Comparison of ENCODE assay signal across 13 cellular contexts in genomic region chr4:84878090-84878489, GRCh38.
DNase-seq lines count a peak whose midpoint lies in the region; ATAC-seq and TF ChIP-seq lines count a peak whose summit lies in the region.
"Had no signal": no experiment of that assay in that cellular context is flagged by ENCODE, and none has a peak within 500 bp of the region (broad histone marks: within the 10 kb centered on the region; RNA-seq: fewer than 3 reads in every experiment).

No MANE protein-coding gene starts in this region.

- H2AFZ ChIP-seq in IMR-90 (replicated peaks; ENCODE audit: low read length, poor library complexity) = no peak overlapping the region

- no peak overlapping the region for H3K4ac ChIP-seq in IMR-90 (ENCODE audit: low read depth, low read length)

- no peak overlapping the region for H3K23ac ChIP-seq in IMR-90 (ENCODE audit: low read depth, low read length)

- H2AK9ac ChIP-seq in IMR-90 (replicated peaks; ENCODE audit: low read depth, low read length, poor library complexity) = no peak overlapping the region

- intact Hi-C loops in IMR-90 (cut with micrococcal nuclease) = loop anchor here (5.0 kb wide), 1 partner anchor 46 kb away; no protein-coding TSS in a partner anchor
- intact Hi-C loops in left ventricle myocardium inferior (cut with micrococcal nuclease) = no loop called here

- H3K4me2 ChIP-seq in IMR-90 (ENCODE audit: low read depth, low read length) = no peak overlapping the region

- peaks cover 2% of the 10 kb centered on the region for H3K36me3 ChIP-seq in IMR-90 (ENCODE audit: control insufficient read depth, insufficient read depth, low read length)
- peaks cover 10% of the 10 kb centered on the region for H3K36me3 ChIP-seq in left ventricle myocardium inferior

- no peak overlapping the region for H3K18ac ChIP-seq in IMR-90 (ENCODE audit: low read depth, low read length)

- no peak overlapping the region for H3K56ac ChIP-seq in IMR-90 (ENCODE audit: extremely low read depth, insufficient read depth, low read length)

- H2AK5ac ChIP-seq in IMR-90 (ENCODE audit: low read depth, low read length) = no peak overlapping the region

- H2BK20ac ChIP-seq in IMR-90 (ENCODE audit: low read depth, low read length) = no peak overlapping the region

- peaks cover 18 to 49% of the 10 kb centered on the region in 2 experiments for H3K79me1 ChIP-seq in IMR-90 (ENCODE audit: low read depth in 1 of 2, low read length in 2 of 2)

- no TSS peak for BruUV-seq in IMR-90 (replicated peaks; lab: Mats Ljungman, UMichigan)

- H2BK15ac ChIP-seq in IMR-90 (ENCODE audit: low read depth, low read length) = no peak overlapping the region

- H3K27me3 ChIP-seq in IMR-90 (ENCODE audit: control insufficient read depth, insufficient read depth, low read length) (no peaks in the 10 kb centered on the region), left ventricle myocardium inferior (ENCODE audit: low read depth) (no peaks in the 10 kb centered on the region)

- no peak overlapping the region for H4K8ac ChIP-seq in IMR-90 (ENCODE audit: low read depth in 2 of 2, low read length in 2 of 2)

- TF ChIP-seq CTCF in IMR-90 (conservative IDR thresholded peaks at IDR 0.05; ENCODE audit: low read depth, low read length) (no peak), choroid plexus epithelial cell (conservative IDR thresholded peaks at IDR 0.05; ENCODE audit: low read depth, low read length) (no peak), left ventricle myocardium inferior (IDR thresholded peaks at IDR 0.05; ENCODE audit: borderline replicate concordance) (no peak)

- dilution Hi-C loops in IMR-90 (cut with HindIII; ENCODE audit: low sequenced_read_pairs, unreplicated experiment) = no loop called here

- H3K9me1 ChIP-seq in IMR-90 (ENCODE audit: insufficient read depth, low read length) = peaks cover 13% of the 10 kb centered on the region; the same call in 1 of the 2 replicates

- no peak overlapping the region for H2BK120ac ChIP-seq in IMR-90 (ENCODE audit: low read depth, low read length)

- TF ChIP-seq RAD21 in IMR-90 (IDR thresholded peaks at IDR 0.05; ENCODE audit: low read length) = no peak

- H3K9ac ChIP-seq in IMR-90 (ENCODE audit: low read depth, low read length) = no peak overlapping the region

- H3K27ac ChIP-seq in IMR-90 (ENCODE audit: insufficient read depth, low read length) (no peak overlapping the region), left ventricle myocardium inferior (replicated peaks) (no peak overlapping the region)
- H3K27ac ChIP-seq: HL-60 had no signal

- no CpG with 5 or more reads among the region's 1 CpG for WGBS in IMR-90 (ENCODE audit: extremely low coverage in 2 of 2, insufficient read length in 1 of 2), 2 experiments

- ATAC-seq in IMR-90 (ENCODE audit: low read depth) (peak; percentile 83), HG02870 (IDR thresholded peaks at IDR 0.05; ENCODE audit: unreplicated experiment) (no peak), esophagus mucosa (no peak)
- ATAC-seq: Panc1 had no signal

- peak overlapping the region; percentile 62 for H2BK5ac ChIP-seq in IMR-90 (ENCODE audit: low read depth, low read length, poor library complexity, severe bottlenecking)

- H4K20me1 ChIP-seq in IMR-90 (ENCODE audit: insufficient read depth, low read length) = no peaks in the 10 kb centered on the region

- POLR2A ChIA-PET in IMR-90 (lab: Charles Lee; ENCODE audit: unreplicated experiment) = no interaction called here

- CTCF ChIA-PET in IMR-90 (lab: Yijun Ruan, JAX) = interaction anchor here (1.1 kb wide), 1 partner anchor 41 kb away, joined by 3 read pairs; no protein-coding TSS in a partner anchor

- no peak overlapping the region for H3K14ac ChIP-seq in IMR-90 (replicated peaks; ENCODE audit: low read depth, low read length)

- H3K4me1 ChIP-seq in IMR-90 (ENCODE audit: control insufficient read depth, insufficient read depth, low read length) (peaks cover 4% of the 10 kb centered on the region; the same call in 1 of the 2 replicates), left ventricle myocardium inferior (no peaks in the 10 kb centered on the region)

- peak; percentile 85 for DNase-seq in AG08395 (ENCODE audit: low spot score)
- peak; percentile 89 for DNase-seq in IMR-90
- DNase-seq in choroid plexus epithelial cell (ENCODE audit: low read depth) = peak; percentile 87
- DNase-seq in kidney tubule cell (ENCODE audit: low spot score) = peak; percentile 82
- DNase-seq in HPDE6-E6E7 (ENCODE audit: extremely low spot score) = no peak
- DNase-seq in left ventricle myocardium inferior = no peak
- DNase-seq: activated naive CD8-positive, alpha-beta T cell treated with anti-CD3 and anti-CD28 coated beads for 36 hours; immature natural killer cell; NCI-H345 had no signal

- H3K9me3 ChIP-seq in IMR-90 (ENCODE audit: control insufficient read depth, insufficient read depth, low read length) = no peaks in the 10 kb centered on the region
- no peaks in the 10 kb centered on the region for H3K9me3 ChIP-seq in left ventricle myocardium inferior (replicated peaks)

- in situ Hi-C loops in IMR-90 (cut with MboI; ENCODE audit: low sequenced_read_pairs) = no loop called here

- no peak overlapping the region for H4K5ac ChIP-seq in IMR-90 (ENCODE audit: low read depth, low read length)

- TF ChIP-seq POLR2A in IMR-90 (IDR thresholded peaks at IDR 0.05; ENCODE audit: low read depth, low read length) = no peak

- no peak overlapping the region for H4K91ac ChIP-seq in IMR-90 (ENCODE audit: insufficient read depth, low read depth, low read length)

- no peak overlapping the region for H3K4me3 ChIP-seq in IMR-90 (ENCODE audit: insufficient read depth, low read depth, low read length)
- H3K4me3 ChIP-seq in choroid plexus epithelial cell (ENCODE audit: low read depth, low read length) = no peak overlapping the region
- H3K4me3 ChIP-seq in left ventricle myocardium inferior = no peak overlapping the region

TF ChIP-seq in IMR-90, 13 proteins besides CTCF, POLR2A, EP300 and RAD21:
- TF ChIP-seq CEBPB (IDR thresholded peaks at IDR 0.05; ENCODE audit: low read depth, low read length) = 0 out of 2 replicates have a peak, but pooled peaks have one; percentile 3
- no peak for TF ChIP-seq CHD1 (IDR thresholded peaks at IDR 0.05; ENCODE audit: low read depth, low read length)

Comparison
In these comparisons a context has a peak if more than half of its experiments do, and no peak if none do; other contexts are left out.
1. DNase-seq: peak in AG08395 (single experiment), IMR-90 (single experiment), choroid plexus epithelial cell (single experiment) and kidney tubule cell (single experiment); none in HPDE6-E6E7 (single experiment) and left ventricle myocardium inferior (single experiment).